In genomic region chr14:103713304-103714062, GRCh38 we compare ENCODE assay signal across 11 cellular contexts. TPM values are rescaled to one million over a fixed set of nuclear protein-coding genes. Genes with fewer than 3 reads are reported as not detected.
DNase-seq lines count a peak whose midpoint lies in the region; ATAC-seq and TF ChIP-seq lines count a peak whose summit lies in the region.
"Had no signal": no experiment of that assay in that cellular context is flagged by ENCODE, and none has a peak within 500 bp of the region (broad histone marks: within the 10 kb centered on the region; RNA-seq: fewer than 3 reads in every experiment).

No MANE protein-coding gene starts in this region.

- H3K27ac ChIP-seq in CD4-positive, alpha-beta T cell (ENCODE audit: low read depth, low read length) = no peak overlapping the region
- H3K27ac ChIP-seq in substantia nigra (ENCODE audit: low read depth, low read length, poor library complexity, severe bottlenecking) = no peak overlapping the region
- H3K27ac ChIP-seq: parathyroid adenoma had no signal

- intact Hi-C loops in CD4-positive, alpha-beta T cell (cut with DNase I, micrococcal nuclease) = loop anchor here in 1 of 2 experiments (2.0 to 10.0 kb wide), 3 partner anchors 85 to 1041 kb away; partner anchors contain the start of genes KLC1 and SIVA1

- H3K9me3 Mint-ChIP-seq in CD4-positive, alpha-beta T cell = no peaks in the 10 kb centered on the region
- no peaks in the 10 kb centered on the region for H3K9me3 Mint-ChIP-seq in activated naive CD4-positive, alpha-beta T cell treated with anti-CD3 and anti-CD28 coated beads, Interleukin-2, amount 50 U/mL, for 72 hours
- H3K9me3 Mint-ChIP-seq: dendritic cell treated with granulocyte-macrophage colony-stimulating factor and Interleukin-4, amounts not matched to agents 40 ng/mL and 50 ng/mL, for 4 days had no signal

- no peaks in the 10 kb centered on the region for H3K9me3 ChIP-seq in CD4-positive, alpha-beta T cell (ENCODE audit: control insufficient read depth, low read length)

- H3K4me1 Mint-ChIP-seq in CD4-positive, alpha-beta T cell (ENCODE audit: low read depth) = peaks cover 28% of the 10 kb centered on the region

- H3K27me3 ChIP-seq in CD4-positive, alpha-beta T cell (ENCODE audit: control insufficient read depth, insufficient read depth, low read length) = no peaks in the 10 kb centered on the region

- peak overlapping the region; percentile 75 for H3K4me3 ChIP-seq in HFF-Myc (replicated peaks; ENCODE audit: low read depth, low read length)

- H3K4me3 Mint-ChIP-seq in CD4-positive, alpha-beta T cell = peak overlapping the region; percentile 66

- ATAC-seq in CD4-positive, alpha-beta T cell (ENCODE audit: poor library complexity) = no peak
- ATAC-seq in activated naive CD4-positive, alpha-beta T cell treated with anti-CD3 and anti-CD28 coated beads, Interleukin-2, amount 50 U/mL, for 72 hours = no peak

- H3K36me3 Mint-ChIP-seq in CD4-positive, alpha-beta T cell (ENCODE audit: low read depth) = peaks cover 5% of the 10 kb centered on the region
- H3K36me3 Mint-ChIP-seq in activated naive CD4-positive, alpha-beta T cell treated with anti-CD3 and anti-CD28 coated beads, Interleukin-2, amount 50 U/mL, for 72 hours = peaks cover 0 to 7% of the 10 kb centered on the region in 2 donors

- CTCF ChIA-PET in CD4-positive, alpha-beta T cell (lab: Charles Lee) = no interaction called here

- no peak for DNase-seq in CD4-positive, alpha-beta T cell
- no peak for DNase-seq in HFF-Myc (ENCODE audit: extremely low read depth, low read depth)
- no peak for DNase-seq in activated naive CD4-positive, alpha-beta T cell treated with anti-CD3 and anti-CD28 coated beads, Interleukin-2, amount 50 U/mL, for 72 hours (ENCODE audit: low spot score in 2 of 2)
- peak; percentile 48 for DNase-seq in kidney tubule cell (ENCODE audit: low spot score)
- no peak for DNase-seq in substantia nigra (lab: John Stamatoyannopoulos, UW)
- DNase-seq in cerebellar cortex (ENCODE audit: low spot score) = no peak
- no peak for DNase-seq in HPDE6-E6E7 (ENCODE audit: extremely low spot score)
- no peak for DNase-seq in NCI-H2081 treated with DMSO at 0.1 percent for 48 hours (lab: John Stamatoyannopoulos, UW)
- DNase-seq: activated CD4-positive, alpha-beta T cell treated with anti-CD3 and anti-CD28 coated beads for 48 hours had no signal

- TF ChIP-seq CTCF in CD4-positive, alpha-beta T cell (IDR thresholded peaks at IDR 0.05) = no peak
- TF ChIP-seq CTCF in HFF-Myc (IDR thresholded peaks at IDR 0.05; ENCODE audit: low read depth, low read length, missing control alignments) = no peak

- no peaks in the 10 kb centered on the region for H3K27me3 Mint-ChIP-seq in CD4-positive, alpha-beta T cell
- H3K27me3 Mint-ChIP-seq: dendritic cell treated with granulocyte-macrophage colony-stimulating factor and Interleukin-4, amounts not matched to agents 40 ng/mL and 50 ng/mL, for 4 days had no signal

- POLR2A ChIA-PET in CD4-positive, alpha-beta T cell (lab: Charles Lee) = interaction anchor here (0.6 kb wide), 1 partner anchor 63 kb away, joined by 3 read pairs; no protein-coding TSS in a partner anchor

- no peak overlapping the region for H3K27ac Mint-ChIP-seq in CD4-positive, alpha-beta T cell
- H3K27ac Mint-ChIP-seq in activated naive CD4-positive, alpha-beta T cell treated with anti-CD3 and anti-CD28 coated beads, Interleukin-2, amount 50 U/mL, for 72 hours = peak overlapping the region; percentile 94 to 95
- H3K27ac Mint-ChIP-seq: dendritic cell treated with granulocyte-macrophage colony-stimulating factor and Interleukin-4, amounts not matched to agents 40 ng/mL and 50 ng/mL, for 4 days had no signal

RNA-seq across cellular contexts. Expression of gene XRCC3, which starts 1.8 kb away (rescaled TPM):
- total RNA-seq in CD4-positive, alpha-beta T cell = 1 to 10 TPM; 4.6 to 4.8 TPM
- 10 to 100 TPM; 45.8 to 46.4 TPM for total RNA-seq in activated naive CD4-positive, alpha-beta T cell treated with anti-CD3 and anti-CD28 coated beads, Interleukin-2, amount 50 U/mL, for 72 hours

RNA-seq across cellular contexts. Expression of gene ZFYVE21, which starts 2.1 kb away (rescaled TPM):
- 1 to 10 TPM; 2.6 to 3.0 TPM for total RNA-seq in CD4-positive, alpha-beta T cell
- total RNA-seq in activated naive CD4-positive, alpha-beta T cell treated with anti-CD3 and anti-CD28 coated beads, Interleukin-2, amount 50 U/mL, for 72 hours = 10 to 100 TPM; 15.3 to 16.4 TPM

Comparison
In these comparisons a context has a peak if more than half of its experiments do, and no peak if none do; other contexts are left out.
1. RNA of gene XRCC3, which starts 1.8 kb away (total RNA-seq): 45.8 to 46.4 TPM in activated naive CD4-positive, alpha-beta T cell treated with anti-CD3 and anti-CD28 coated beads, Interleukin-2, amount 50 U/mL, for 72 hours; 4.6 to 4.8 TPM in CD4-positive, alpha-beta T cell; every median in the first group is over 4 times any median in the second.
2. RNA of gene ZFYVE21, which starts 2.1 kb away (total RNA-seq): 15.3 to 16.4 TPM in activated naive CD4-positive, alpha-beta T cell treated with anti-CD3 and anti-CD28 coated beads, Interleukin-2, amount 50 U/mL, for 72 hours; 2.6 to 3.0 TPM in CD4-positive, alpha-beta T cell; every median in the first group is over 4 times any median in the second.